In the genomic region with DNA sequence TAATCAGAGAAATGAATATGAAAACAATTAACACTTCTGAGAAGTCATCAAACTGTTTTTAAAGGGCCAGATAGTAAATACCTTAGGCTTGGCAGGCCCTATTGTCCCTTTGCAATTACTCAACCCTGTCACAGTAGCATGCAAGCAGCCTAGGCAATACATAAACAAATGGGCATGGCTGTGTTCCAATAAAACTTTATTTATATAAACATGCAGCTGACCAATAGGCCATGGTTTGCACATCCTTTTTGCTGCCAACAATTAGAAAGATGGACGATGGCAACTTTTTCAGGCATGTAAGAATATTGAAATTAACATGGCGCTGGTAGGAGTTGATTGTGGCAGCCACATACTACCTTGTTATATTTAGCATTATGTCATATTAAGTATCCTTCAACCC, we compare ENCODE assay signal across 24 cellular contexts.
"Had no signal": no experiment of that assay in that cellular context is flagged by ENCODE, and none has a peak within 500 bp of the region (broad histone marks: within the 10 kb centered on the region; RNA-seq: fewer than 3 reads in every experiment).

No MANE protein-coding gene starts in this region.

- DNase-seq: dermis blood vessel endothelial cell; dorsolateral prefrontal cortex; effector CD4-positive, alpha-beta T cell; effector memory CD4-positive, alpha-beta T cell; foreskin fibroblast; foreskin melanocyte; gastrocnemius medialis; glutamatergic neuron; head of caudate nucleus; heart right ventricle; hippocampal formation; left cardiac atrium; left lung; left ventricle myocardium superior; lower lobe of right lung; mesenchymal stem cell; mucosa of descending colon; naive B cell had no signal

- H3K27me3 ChIP-seq: dorsolateral prefrontal cortex, esophagus muscularis mucosa, gastrocnemius medialis, heart right ventricle, left lung had no signal

- H3K36me3 ChIP-seq: esophagus muscularis mucosa, gastrocnemius medialis, heart right ventricle, left lung, lower lobe of right lung had no signal

- H3K4me3 ChIP-seq: coronary artery, dorsolateral prefrontal cortex, esophagus muscularis mucosa, gastrocnemius medialis, heart right ventricle, left lung, lower lobe of right lung, mucosa of descending colon had no signal

- H3K27ac ChIP-seq: coronary artery, dorsolateral prefrontal cortex, esophagus muscularis mucosa, gastrocnemius medialis, heart right ventricle, left lung, lower lobe of right lung had no signal

- FAIRE-seq: colon, endothelial cell of umbilical vein, islet of Langerhans, keratinocyte had no signal

- H3K9me3 ChIP-seq: esophagus muscularis mucosa, gastrocnemius medialis, heart right ventricle, left lung, lower lobe of right lung, mucosa of descending colon had no signal

- ATAC-seq: gastrocnemius medialis, heart right ventricle, left cardiac atrium, left lung, left ventricle myocardium superior, lower lobe of right lung, mucosa of descending colon had no signal

- H3K4me1 ChIP-seq: gastrocnemius medialis had no signal
